In the genomic region with DNA sequence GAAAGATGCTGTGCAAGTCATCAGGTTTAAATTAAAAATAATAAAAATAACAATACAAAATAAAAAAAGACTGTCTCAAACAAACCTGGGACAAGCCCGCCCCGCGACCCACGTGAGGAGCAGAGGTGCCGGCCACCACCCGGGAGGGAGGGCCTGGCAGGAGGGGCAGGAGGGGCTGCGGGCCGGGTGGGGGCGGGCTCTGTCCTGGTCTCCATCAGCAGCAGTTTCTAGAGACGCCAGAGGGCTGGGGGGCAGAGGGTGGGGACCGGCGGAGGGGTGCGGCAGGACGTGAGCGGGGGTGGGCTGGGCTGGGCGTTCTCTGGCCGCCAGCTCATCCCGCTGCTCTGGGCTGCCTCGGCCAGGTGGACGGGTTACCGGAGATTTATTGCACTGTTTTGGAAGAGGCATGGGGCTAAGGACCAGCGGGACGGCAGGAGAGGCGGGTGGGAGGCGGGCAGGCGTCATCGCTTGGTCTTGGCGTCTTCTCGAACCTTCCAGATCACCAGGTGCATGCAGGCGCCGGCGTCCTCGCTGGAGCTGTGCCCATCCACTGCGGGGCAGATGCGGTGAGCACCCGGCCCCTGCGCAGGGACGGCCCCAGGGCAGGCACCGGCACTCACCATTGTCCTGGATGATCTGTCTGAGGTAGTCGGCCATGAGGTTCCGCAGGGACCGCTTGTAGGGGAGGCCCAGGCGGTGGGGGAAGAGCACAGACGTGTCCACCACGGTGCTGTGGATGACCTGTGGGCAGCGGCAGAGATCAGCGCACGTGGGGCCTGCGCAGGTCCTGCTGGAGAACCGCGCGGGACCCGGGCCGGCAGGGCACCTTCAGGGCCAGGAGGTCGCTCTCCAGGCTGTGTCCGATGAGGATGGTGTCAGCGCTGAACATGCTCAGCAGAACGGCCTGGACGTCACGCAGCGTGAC, we compare ENCODE assay signal across 16 cellular contexts. TPM values are rescaled to one million over a fixed set of nuclear protein-coding genes. Genes with fewer than 3 reads are reported as not detected.
DNase-seq lines count a peak whose midpoint lies in the region; ATAC-seq, FAIRE-seq and TF ChIP-seq lines count a peak whose summit lies in the region.
"Had no signal": no experiment of that assay in that cellular context is flagged by ENCODE, and none has a peak within 500 bp of the region (broad histone marks: within the 10 kb centered on the region; RNA-seq: fewer than 3 reads in every experiment).

No MANE protein-coding gene starts in this region.

- CTCF ChIA-PET in RWPE1 (lab: Yijun Ruan, JAX) (no interaction called here), endothelial cell of umbilical vein (lab: Charles Lee) (interaction anchor here (4.0 kb wide), 1 partner anchor 10 kb away, joined by 24 read pairs; no protein-coding TSS in a partner anchor)

- intact Hi-C loops in left ventricle myocardium superior (cut with micrococcal nuclease): no loop called here
- intact Hi-C loops in heart right ventricle (cut with DNase I): loop anchor here in 1 of 10 donors (10.0 kb wide), 1 partner anchor 141 kb away; no protein-coding TSS in a partner anchor
- intact Hi-C loops in endothelial cell of umbilical vein (cut with micrococcal nuclease): no loop called here
- intact Hi-C loops in spleen (cut with DNase I; ENCODE audit: low total_unique reads): no loop called here

- peaks cover 7 to 65% (median 46%) of the 10 kb centered on the region in 9 donors for H3K36me3 ChIP-seq in heart right ventricle
- H3K36me3 ChIP-seq in endothelial cell of umbilical vein (ENCODE audit: control insufficient read depth in 2 of 2, extremely low read depth in 1 of 2, insufficient read depth in 2 of 2, low read length in 2 of 2): peaks cover 3 to 37% of the 10 kb centered on the region in 2 experiments
- peaks cover 8 to 69% (median 64%) of the 10 kb centered on the region in 6 donors for H3K36me3 ChIP-seq in spleen

- ATAC-seq in left ventricle myocardium superior: no peak
- ATAC-seq in heart right ventricle: no peak

- FAIRE-seq in endothelial cell of umbilical vein (lab: Jason Lieb, UNC): no peak
- FAIRE-seq: G401.6 had no signal

- H3K27ac ChIP-seq in heart right ventricle: no peak overlapping the region
- H3K27ac ChIP-seq in RWPE1: peak overlapping the region; percentile 93
- no peak overlapping the region for H3K27ac ChIP-seq in endothelial cell of umbilical vein (ENCODE audit: insufficient read depth, low read depth, low read length)
- H3K27ac ChIP-seq in spleen: no peak overlapping the region
- no peak overlapping the region for H3K27ac ChIP-seq in substantia nigra (ENCODE audit: low read depth, low read length, poor library complexity, severe bottlenecking)

- H3K9ac ChIP-seq in endothelial cell of umbilical vein (replicated peaks; ENCODE audit: extremely low read depth, insufficient read depth, low read length): no peak overlapping the region

- DNase-seq in left ventricle myocardium superior (peak; percentile 37), heart right ventricle (no peak), RWPE1 (ENCODE audit: low spot score) (no peak), endothelial cell of umbilical vein (ENCODE audit: low read depth, low spot score) (no peak), spleen (peak; percentile 69), AML-193 (lab: John Stamatoyannopoulos, UW) (no peak), substantia nigra (lab: John Stamatoyannopoulos, UW) (no peak), GDM1 (lab: John Stamatoyannopoulos, UW) (no peak)
- DNase-seq: 8988T; Calu3; CD4-positive, CD25-positive, alpha-beta regulatory T cell; DMS 273 treated with DMSO at 0.1 percent for 48 hours; DMS79; HCEC 1CT had no signal

- H3K27me3 ChIP-seq in heart right ventricle (no peaks in the 10 kb centered on the region), endothelial cell of umbilical vein (ENCODE audit: control insufficient read depth in 2 of 2, insufficient read depth in 2 of 2, low read length in 2 of 2) (no peaks in the 10 kb centered on the region), spleen (replicated peaks in 1 of 7) (no peaks in the 10 kb centered on the region)
- H3K27me3 ChIP-seq: BLaER1 treated with 17β-estradiol and CSF1 and Interleukin-3, amounts not matched to agents 10 nM and 100 nM had no signal

- no peaks in the 10 kb centered on the region for H3K9me1 ChIP-seq in endothelial cell of umbilical vein (replicated peaks; ENCODE audit: control insufficient read depth, extremely low read depth, insufficient read depth, low read length)

- TF ChIP-seq CTCF in heart right ventricle (IDR thresholded peaks at IDR 0.05) (no peak), RWPE1 (conservative IDR thresholded peaks at IDR 0.05; ENCODE audit: low read depth) (no peak), endothelial cell of umbilical vein (IDR thresholded peaks at IDR 0.05; ENCODE audit: extremely low read depth in 1 of 2, insufficient read depth in 1 of 2, low read depth in 1 of 2, low read length in 2 of 2) (no peak), spleen (IDR thresholded peaks at IDR 0.05 in 8 of 11, conservative IDR thresholded peaks at IDR 0.05 in 3 of 11) (no peak)

- TSS peak; percentile 51 for BruUV-seq in endothelial cell of umbilical vein (replicated peaks; lab: Mats Ljungman, UMichigan)

- 91 to 93% methylated on average over 61 of the region's 61 CpGs for WGBS in heart right ventricle, 2 donors
- WGBS in spleen, 5 donors: 89 to 95% (median 94%) methylated on average over 44 to 61 of the region's 61 CpGs

- H2AFZ ChIP-seq in endothelial cell of umbilical vein (ENCODE audit: low read depth, low read length): no peak overlapping the region

- peaks cover 5 to 24% (median 17%) of the 10 kb centered on the region in 9 donors for H3K4me1 ChIP-seq in heart right ventricle
- H3K4me1 ChIP-seq in endothelial cell of umbilical vein (ENCODE audit: control insufficient read depth, extremely low read depth, insufficient read depth, low read length): peaks cover 13% of the 10 kb centered on the region
- H3K4me1 ChIP-seq in spleen: peaks cover 10 to 46% (median 31%) of the 10 kb centered on the region in 6 donors

- H3K4me3 ChIP-seq in heart right ventricle (no peak overlapping the region), endothelial cell of umbilical vein (replicated peaks in 1 of 3; ENCODE audit: insufficient read depth in 1 of 3, low read depth in 1 of 3, low read length in 3 of 3) (no peak overlapping the region), spleen (no peak overlapping the region)
- H3K4me3 ChIP-seq: BLaER1 treated with 17β-estradiol and CSF1 and Interleukin-3, amounts not matched to agents 10 nM and 100 nM had no signal

- TF ChIP-seq POLR2A in endothelial cell of umbilical vein (IDR thresholded peaks at IDR 0.05; ENCODE audit: low read depth, low read length) (no peak), spleen (IDR thresholded peaks at IDR 0.05) (no peak)

- H4K20me1 ChIP-seq in endothelial cell of umbilical vein (replicated peaks; ENCODE audit: control insufficient read depth, extremely low read depth, insufficient read depth, low read length): no peaks in the 10 kb centered on the region

- H3K9me3 ChIP-seq in heart right ventricle (no peaks in the 10 kb centered on the region), endothelial cell of umbilical vein (replicated peaks; ENCODE audit: control insufficient read depth, insufficient read depth, low read length) (no peaks in the 10 kb centered on the region), spleen (no peaks in the 10 kb centered on the region)
- H3K9me3 ChIP-seq: BLaER1 treated with 17β-estradiol and CSF1 and Interleukin-3, amounts not matched to agents 10 nM and 100 nM had no signal

- H3K4me2 ChIP-seq in endothelial cell of umbilical vein (ENCODE audit: insufficient read depth, low read length): no peak overlapping the region

- no peaks in the 10 kb centered on the region for H3K79me2 ChIP-seq in endothelial cell of umbilical vein (ENCODE audit: control insufficient read depth, insufficient read depth, low read length)

- dilution Hi-C loops in endothelial cell of umbilical vein (cut with MboI; ENCODE audit: extremely low pct_ligation_motif_present, low sequenced_read_pairs): no loop called here

- POLR2A ChIA-PET in RWPE1 (lab: Yijun Ruan, JAX; ENCODE audit: low non-redundant PET): no interaction called here
- POLR2A ChIA-PET in endothelial cell of umbilical vein (lab: Charles Lee): no interaction called here

RNA-seq across cellular contexts. Expression of gene ATP8B3, which starts 3.8 kb away (rescaled TPM):
- 0.89 TPM for total RNA-seq in left ventricle myocardium superior
- 1 to 10 TPM in 2 of 10 donors, under 1 TPM in 8; 0.13 to 3.4 (median 0.48) TPM for total RNA-seq in heart right ventricle
- 1 to 10 TPM in 1 of 2 donors, under 1 TPM in 1; 0.80 to 1.3 TPM for polyA plus RNA-seq in heart right ventricle
- 5.1 and 7.3 TPM in 2 replicates for total RNA-seq in endothelial cell of umbilical vein
- polyA plus RNA-seq in endothelial cell of umbilical vein: 1.1 and 1.4 TPM in 2 replicates
- 0.97 and 1.1 TPM in 2 replicates for polyA plus RNA-seq in endothelial cell of umbilical vein (2011; cell fraction: cytosol; rRNA removed)
- polyA plus RNA-seq in endothelial cell of umbilical vein (2011; cell fraction: nucleus; rRNA removed): 3.6 and 4.2 TPM in 2 replicates
- polyA plus RNA-seq in endothelial cell of umbilical vein (2012): 0.91 and 1.3 TPM in 2 replicates
- 1.9 and 2.6 TPM in 2 replicates for polyA minus RNA-seq in endothelial cell of umbilical vein
- polyA minus RNA-seq in endothelial cell of umbilical vein (2011; cell fraction: cytosol; rRNA and poly(A)+ RNA removed): 6.5 TPM
- polyA minus RNA-seq in endothelial cell of umbilical vein (2011; cell fraction: nucleus; rRNA and poly(A)+ RNA removed): 0.63 and 0.72 TPM in 2 replicates
- total RNA-seq in spleen: 10 to 100 TPM in 1 of 7 donors, 1 to 10 TPM in 6; 5.4 to 10.1 (median 7.3) TPM
- 1 to 10 TPM; 1.9 to 3.9 (median 2.3) TPM for polyA plus RNA-seq in spleen

RNA-seq across cellular contexts. Expression of gene REXO1, which starts 32.4 kb away (rescaled TPM):
- 16.0 TPM for total RNA-seq in left ventricle myocardium superior
- total RNA-seq in heart right ventricle: 10 to 100 TPM; 13.1 to 20.1 (median 16.5) TPM
- 10 to 100 TPM; 13.1 to 20.6 TPM for polyA plus RNA-seq in heart right ventricle
- 41.1 and 44.6 TPM in 2 replicates for total RNA-seq in endothelial cell of umbilical vein
- polyA plus RNA-seq in endothelial cell of umbilical vein: 56.9 and 88.8 TPM in 2 replicates
- 18.9 and 26.1 TPM in 2 replicates for polyA plus RNA-seq in endothelial cell of umbilical vein (2011; cell fraction: cytosol; rRNA removed)
- 112 and 117 TPM in 2 replicates for polyA plus RNA-seq in endothelial cell of umbilical vein (2011; cell fraction: nucleus; rRNA removed)
- polyA plus RNA-seq in endothelial cell of umbilical vein (2012): 23.1 and 32.6 TPM in 2 replicates
- 13.5 and 14.6 TPM in 2 replicates for polyA minus RNA-seq in endothelial cell of umbilical vein
- 18.6 TPM for polyA minus RNA-seq in endothelial cell of umbilical vein (2011; cell fraction: cytosol; rRNA and poly(A)+ RNA removed)
- 13.1 and 32.2 TPM in 2 replicates for polyA minus RNA-seq in endothelial cell of umbilical vein (2011; cell fraction: nucleus; rRNA and poly(A)+ RNA removed)
- 10 to 100 TPM; 35.7 to 88.1 (median 59.2) TPM for total RNA-seq in spleen
- 10 to 100 TPM; 13.4 to 52.3 (median 27.4) TPM for polyA plus RNA-seq in spleen

RNA-seq across cellular contexts. Expression of gene KLF16, which starts 47.5 kb away (rescaled TPM):
- total RNA-seq in left ventricle myocardium superior (9.8 TPM), heart right ventricle (10 to 100 TPM in 4 of 10 donors, 1 to 10 TPM in 6; 5.0 to 13.4 (median 7.6) TPM), endothelial cell of umbilical vein (36.6 and 38.0 TPM in 2 replicates), spleen (10 to 100 TPM; 12.9 to 39.0 (median 29.5) TPM)
- polyA plus RNA-seq in heart right ventricle (1 to 10 TPM; 4.0 to 8.6 TPM), endothelial cell of umbilical vein (11.6 and 22.6 TPM in 2 replicates), spleen (10 to 100 TPM in 1 of 3 donors, 1 to 10 TPM in 2; 7.1 to 19.5 (median 8.1) TPM)
- polyA plus RNA-seq in endothelial cell of umbilical vein (2011; cell fraction: cytosol; rRNA removed): 6.0 and 10.4 TPM in 2 replicates
- 4.4 and 4.6 TPM in 2 replicates for polyA plus RNA-seq in endothelial cell of umbilical vein (2011; cell fraction: nucleus; rRNA removed)
- 12.1 and 19.5 TPM in 2 replicates for polyA plus RNA-seq in endothelial cell of umbilical vein (2012)
- 3.1 and 3.2 TPM in 2 replicates for polyA minus RNA-seq in endothelial cell of umbilical vein
- 19.7 TPM for polyA minus RNA-seq in endothelial cell of umbilical vein (2011; cell fraction: cytosol; rRNA and poly(A)+ RNA removed)
- 2.0 and 3.2 TPM in 2 replicates for polyA minus RNA-seq in endothelial cell of umbilical vein (2011; cell fraction: nucleus; rRNA and poly(A)+ RNA removed)

Comparison
In these comparisons a context has a peak if more than half of its experiments do, and no peak if none do; other contexts are left out.
1. DNase-seq: peak in left ventricle myocardium superior (single experiment) and spleen (single experiment); none in heart right ventricle (0 of 2), RWPE1 (single experiment), endothelial cell of umbilical vein (single experiment), AML-193 (0 of 2), substantia nigra (0 of 49) and GDM1 (single experiment).